In genomic region chr20:34302312-34302722, GRCh38 we compare ENCODE assay signal across 8 cellular contexts. TPM values are rescaled to one million over a fixed set of nuclear protein-coding genes. Genes with fewer than 3 reads are reported as not detected.
DNase-seq lines count a peak whose midpoint lies in the region; ATAC-seq and TF ChIP-seq lines count a peak whose summit lies in the region.

No MANE protein-coding gene starts in this region.

- H3K4me3 Mint-ChIP-seq in activated naive CD8-positive, alpha-beta T cell treated with anti-CD3 and anti-CD28 coated beads, Interleukin-2, amount 10 ng/mL, durations not matched to agents 7 days and 5 days, result peak overlapping the region; percentile 90

- DNase-seq in H7, result no peak
- DNase-seq in activated naive CD8-positive, alpha-beta T cell treated with anti-CD3 and anti-CD28 coated beads, Interleukin-2, amount 10 ng/mL, durations not matched to agents 7 days and 5 days, result no peak
- DNase-seq in left lung, result no peak
- DNase-seq in transverse colon, result no peak
- DNase-seq in amygdala (lab: John Stamatoyannopoulos, UW), result no peak

- 18% methylated on average over 9 of the region's 9 CpGs; no CpG with 5 or more reads in 1 of the 2 donors for WGBS in transverse colon (ENCODE audit: low coverage in 1 of 2), 2 donors

- no peak for ATAC-seq in activated naive CD8-positive, alpha-beta T cell treated with anti-CD3 and anti-CD28 coated beads, Interleukin-2, amount 10 ng/mL, durations not matched to agents 7 days and 5 days (ENCODE audit: low read depth)
- ATAC-seq in left lung (no peak), GM21737 (IDR thresholded peaks at IDR 0.05; ENCODE audit: unreplicated experiment) (no peak), HG02759 (IDR thresholded peaks at IDR 0.05; ENCODE audit: unreplicated experiment) (no peak)

- H3K27ac ChIP-seq in 22Rv1, result peak overlapping the region; percentile 90
- peak overlapping the region; percentile 94 to 98 for H3K27ac ChIP-seq in left lung
- peak overlapping the region; percentile 92 to 98 (median 96) for H3K27ac ChIP-seq in transverse colon

- intact Hi-C loops in left lung (cut with DNase I) (no loop called here), transverse colon (cut with DNase I; ENCODE audit: low total_unique reads) (no loop called here)

- POLR2A ChIA-PET in activated naive CD8-positive, alpha-beta T cell treated with anti-CD3 and anti-CD28 coated beads, Interleukin-2, amount 10 ng/mL, durations not matched to agents 7 days and 5 days (lab: Charles Lee), result interaction anchor here (1.2 to 2.6 kb wide), 5 partner anchors 10 to 214 kb away, joined by 3 to 16 read pairs (median 6); partner anchors contain the start of genes DYNLRB1 and ITCH

- H3K9me3 ChIP-seq in left lung (no peaks in the 10 kb centered on the region), transverse colon (no peaks in the 10 kb centered on the region)

- no peaks in the 10 kb centered on the region for H3K9me3 Mint-ChIP-seq in activated naive CD8-positive, alpha-beta T cell treated with anti-CD3 and anti-CD28 coated beads, Interleukin-2, amount 10 ng/mL, durations not matched to agents 7 days and 5 days

- no peak for TF ChIP-seq EP300 in transverse colon (IDR thresholded peaks at IDR 0.05; ENCODE audit: low read depth)

- H3K36me3 ChIP-seq in H7 (replicated peaks; ENCODE audit: control insufficient read depth, insufficient read depth, low read length), result no peaks in the 10 kb centered on the region; the same call in 1 of the 2 replicates
- H3K36me3 ChIP-seq in left lung, result no peaks in the 10 kb centered on the region
- H3K36me3 ChIP-seq in transverse colon, result no peaks in the 10 kb centered on the region

- H3K4me3 ChIP-seq in H7 (ENCODE audit: insufficient read depth, low read depth, low read length) (peak overlapping the region; percentile 92), left lung (peak overlapping the region; percentile 89 to 97), transverse colon (peak overlapping the region; percentile 70 to 89 (median 80))

- H3K4me1 ChIP-seq in left lung, result peaks cover 9 to 44% of the 10 kb centered on the region in 2 donors
- H3K4me1 ChIP-seq in transverse colon, result peaks cover 13 to 25% (median 15%) of the 10 kb centered on the region in 4 donors

- H3K27me3 ChIP-seq in H7 (ENCODE audit: control insufficient read depth, insufficient read depth, low read length) (no peaks in the 10 kb centered on the region), left lung (no peaks in the 10 kb centered on the region), transverse colon (no peaks in the 10 kb centered on the region)

- H3K4me1 Mint-ChIP-seq in activated naive CD8-positive, alpha-beta T cell treated with anti-CD3 and anti-CD28 coated beads, Interleukin-2, amount 10 ng/mL, durations not matched to agents 7 days and 5 days, result peaks cover 21% of the 10 kb centered on the region

- peak overlapping the region; percentile 83 for H3K27ac Mint-ChIP-seq in activated naive CD8-positive, alpha-beta T cell treated with anti-CD3 and anti-CD28 coated beads, Interleukin-2, amount 10 ng/mL, durations not matched to agents 7 days and 5 days

- TF ChIP-seq POLR2A in transverse colon (IDR thresholded peaks at IDR 0.05), result no peak

- H3K36me3 Mint-ChIP-seq in activated naive CD8-positive, alpha-beta T cell treated with anti-CD3 and anti-CD28 coated beads, Interleukin-2, amount 10 ng/mL, durations not matched to agents 7 days and 5 days, result no peaks in the 10 kb centered on the region

- TF ChIP-seq CTCF in 22Rv1 (IDR thresholded peaks at IDR 0.05), result no peak
- no peak for TF ChIP-seq CTCF in left lung (IDR thresholded peaks at IDR 0.05)
- TF ChIP-seq CTCF in transverse colon (IDR thresholded peaks at IDR 0.05), result peak in 4 of 5 experiments; percentile 10 to 34 (median 18)

- in situ Hi-C loops in transverse colon (cut with MboI; ENCODE audit: low pct_ligation_motif_present in 1 of 4, low pct_unique_long_range_greater_than_20kb in 1 of 4, low sequenced_read_pairs in 3 of 4), result loop anchor here (25.0 kb wide), 4 partner anchors 185 to 460 kb away; partner anchors contain the start of genes DYNLRB1 (in 2 of the 4) and TP53INP2 (in 1 of the 4)

- peaks cover 5% of the 10 kb centered on the region for H3K27me3 Mint-ChIP-seq in activated naive CD8-positive, alpha-beta T cell treated with anti-CD3 and anti-CD28 coated beads, Interleukin-2, amount 10 ng/mL, durations not matched to agents 7 days and 5 days

RNA-seq across cellular contexts. Expression of gene AHCY, which starts 0.8 kb away (rescaled TPM):
- total RNA-seq in H7 (2014; rRNA removed; shearing (Covaris generic)), result 331 and 361 TPM in 2 replicates
- total RNA-seq in activated naive CD8-positive, alpha-beta T cell treated with anti-CD3 and anti-CD28 coated beads, Interleukin-2, amount 10 ng/mL, durations not matched to agents 7 days and 5 days, result 10 to 100 TPM; 51.8 to 55.0 TPM
- 100 to 1,000 TPM in 1 of 2 donors, 10 to 100 TPM in 1; 89.1 to 112 TPM for total RNA-seq in left lung
- 10 to 100 TPM; 23.9 to 71.6 (median 63.8) TPM for total RNA-seq in transverse colon

Comparison
In these comparisons a context has a peak if more than half of its experiments do, and no peak if none do; other contexts are left out.
1. CTCF ChIP-seq: peak in transverse colon (4 of 5); none in 22Rv1 (single experiment) and left lung (0 of 2).
2. Peak in every context shown above with its lines, with median percentiles within 50 percentile points of each other: H3K27ac ChIP-seq and H3K4me3 ChIP-seq.